In genomic region chr2:192218347-192218746, GRCh38 we compare ENCODE assay signal across 40 cellular contexts. TPM values are rescaled to one million over a fixed set of nuclear protein-coding genes. Genes with fewer than 3 reads are reported as not detected.
"Had no signal": no experiment of that assay in that cellular context is flagged by ENCODE, and none has a peak within 500 bp of the region (broad histone marks: within the 10 kb centered on the region; RNA-seq: fewer than 3 reads in every experiment).

No MANE protein-coding gene starts in this region.

- H3K4me3 Mint-ChIP-seq: activated CD4-positive, alpha-beta memory T cell treated with anti-CD3 and anti-CD28 coated beads for 36 hours; activated CD4-positive, alpha-beta T cell treated with anti-CD3 and anti-CD28 coated beads for 36 hours; activated CD4-positive, alpha-beta T cell treated with anti-CD3 and anti-CD28 coated beads, Interleukin-2, amount 10 ng/mL, durations not matched to agents 24 days and 14 days; activated CD8-positive, alpha-beta memory T cell treated with anti-CD3 and anti-CD28 coated beads, Interleukin-2, amount 10 ng/mL, durations not matched to agents 7 days and 5 days; activated CD8-positive, alpha-beta T cell treated with anti-CD3 and anti-CD28 coated beads, Interleukin-2, amount 10 ng/mL, durations not matched to agents 7 days and 5 days; activated naive CD4-positive, alpha-beta T cell treated with anti-CD3 and anti-CD28 coated beads for 36 hours; activated naive CD4-positive, alpha-beta T cell treated with anti-CD3 and anti-CD28 coated beads, Interleukin-2, amount 50 U/mL, for 24 hours; activated naive CD8-positive, alpha-beta T cell treated with anti-CD3 and anti-CD28 coated beads for 36 hours; activated naive CD8-positive, alpha-beta T cell treated with anti-CD3 and anti-CD28 coated beads, Interleukin-2, amount 50 U/mL, for 24 hours; activated T-helper 1 cell treated with anti-CD3 and anti-CD28 coated beads, Interleukin-12 subunit alpha, Interleukin-12 subunit beta, Interleukin-2, Interleukin-4 antibody, amounts not matched to agents 30 ng/mL and 10 ng/mL and 1 ng/mL, durations not matched to agents 14 hours and 24 hours and 36 hours; brain; T-helper 17 cell; T-helper 2 cell treated with Interferon-gamma antibody and Interleukin-4, amounts not matched to agents 5 μg/mL and 100 μg/mL, for 36 hours had no signal

- H3K27ac ChIP-seq: adrenal gland, ascending aorta, breast epithelium, cardiac muscle cell, epithelial cell of prostate, esophagus squamous epithelium, gastroesophageal sphincter, heart right ventricle, hepatocyte, WERI-Rb-1 had no signal

- H3K36me3 Mint-ChIP-seq: activated CD4-positive, alpha-beta memory T cell treated with anti-CD3 and anti-CD28 coated beads for 36 hours; activated CD8-positive, alpha-beta memory T cell treated with anti-CD3 and anti-CD28 coated beads, Interleukin-2, amount 10 ng/mL, durations not matched to agents 7 days and 5 days; activated naive CD4-positive, alpha-beta T cell treated with anti-CD3 and anti-CD28 coated beads, Interleukin-2, amount 50 U/mL, for 24 hours; activated naive CD8-positive, alpha-beta T cell treated with anti-CD3 and anti-CD28 coated beads for 36 hours; brain had no signal

- H2AFZ ChIP-seq: hepatocyte had no signal

- H3K36me3 ChIP-seq: adrenal gland, ascending aorta, breast epithelium, cardiac muscle cell, esophagus squamous epithelium, gastroesophageal sphincter, heart right ventricle, WERI-Rb-1 had no signal

- H3K79me2 ChIP-seq: hepatocyte had no signal

- H3K4me2 ChIP-seq: hepatocyte had no signal

- H3K4me3 ChIP-seq: adrenal gland, ascending aorta, breast epithelium, cardiac muscle cell, esophagus squamous epithelium, gastroesophageal sphincter, heart right ventricle, hepatocyte had no signal

- H3K4me1 ChIP-seq: adrenal gland, ascending aorta, breast epithelium, esophagus squamous epithelium, gastroesophageal sphincter, heart right ventricle had no signal

- H3K9me3 Mint-ChIP-seq: activated CD4-positive, alpha-beta memory T cell treated with anti-CD3 and anti-CD28 coated beads for 36 hours; activated CD4-positive, alpha-beta T cell treated with anti-CD3 and anti-CD28 coated beads, Interleukin-2, amount 10 ng/mL, durations not matched to agents 24 days and 14 days; activated naive CD4-positive, alpha-beta T cell treated with anti-CD3 and anti-CD28 coated beads for 36 hours; activated naive CD4-positive, alpha-beta T cell treated with anti-CD3 and anti-CD28 coated beads, Interleukin-2, amount 50 U/mL, for 24 hours; activated naive CD8-positive, alpha-beta T cell treated with anti-CD3 and anti-CD28 coated beads for 36 hours; activated naive CD8-positive, alpha-beta T cell treated with anti-CD3 and anti-CD28 coated beads, Interleukin-2, amount 50 U/mL, for 24 hours; activated T-helper 1 cell treated with anti-CD3 and anti-CD28 coated beads, Interleukin-12 subunit alpha, Interleukin-12 subunit beta, Interleukin-2, Interleukin-4 antibody, amounts not matched to agents 30 ng/mL and 10 ng/mL and 1 ng/mL, durations not matched to agents 14 hours and 24 hours and 36 hours; activated T-helper 2 cell treated with anti-CD3 and anti-CD28 coated beads, Interferon-gamma antibody, Interleukin-2, Interleukin-4, amounts not matched to agents 10 μg/mL and 5 μg/mL and 100 μg/mL, durations not matched to agents 14 hours and 24 hours and 36 hours; brain; T-helper 2 cell treated with Interferon-gamma antibody and Interleukin-4, amounts not matched to agents 5 μg/mL and 100 μg/mL, for 36 hours had no signal

- DNase-seq: activated CD4-positive, alpha-beta memory T cell treated with anti-CD3 and anti-CD28 coated beads for 36 hours; activated CD4-positive, alpha-beta T cell treated with anti-CD3 and anti-CD28 coated beads for 36 hours; activated CD4-positive, alpha-beta T cell treated with anti-CD3 and anti-CD28 coated beads, Interleukin-2, amount 10 ng/mL, durations not matched to agents 24 days and 14 days; activated CD4-positive, CD25-positive, alpha-beta regulatory T cell; activated CD4-positive, CD25-positive, alpha-beta regulatory T cell treated with anti-CD3 and anti-CD28 coated beads, Interleukin-2, amount 50 U/mL, for 72 hours; activated CD8-positive, alpha-beta memory T cell treated with anti-CD3 and anti-CD28 coated beads, Interleukin-2, amount 10 ng/mL, durations not matched to agents 7 days and 5 days; activated CD8-positive, alpha-beta memory T cell treated with anti-CD3 and anti-CD28 coated beads, Interleukin-2, amount 50 U/mL, for 4 hours; activated CD8-positive, alpha-beta T cell treated with anti-CD3 and anti-CD28 coated beads, Interleukin-2, amount 10 ng/mL, durations not matched to agents 7 days and 5 days; activated effector memory CD4-positive, alpha-beta T cell treated with anti-CD3 and anti-CD28 coated beads, Interleukin-2, amount 50 U/mL, for 16 hours; activated naive CD4-positive, alpha-beta T cell treated with anti-CD3 and anti-CD28 coated beads for 36 hours; activated naive CD8-positive, alpha-beta T cell treated with anti-CD3 and anti-CD28 coated beads for 36 hours; activated naive CD8-positive, alpha-beta T cell treated with anti-CD3 and anti-CD28 coated beads, Interleukin-2, amount 50 U/mL, for 24 hours; activated T-cell treated with anti-CD3 and anti-CD28 coated beads, Interleukin-2, amount 50 U/mL, for 1 hour; activated T-cell treated with anti-CD3 and anti-CD28 coated beads, Interleukin-2, amount 50 U/mL, for 48 hours; adrenal gland; amygdala; central memory CD4-positive, alpha-beta T cell; cortex of kidney; dermis blood vessel endothelial cell; effector CD8-positive, alpha-beta T cell; esophagus squamous epithelium; foreskin melanocyte; heart right ventricle; T-helper 17 cell; T1000; WERI-Rb-1 had no signal

- H3K27ac Mint-ChIP-seq: activated CD4-positive, alpha-beta memory T cell treated with anti-CD3 and anti-CD28 coated beads for 36 hours; activated CD4-positive, alpha-beta T cell treated with anti-CD3 and anti-CD28 coated beads for 36 hours; activated CD4-positive, alpha-beta T cell treated with anti-CD3 and anti-CD28 coated beads, Interleukin-2, amount 10 ng/mL, durations not matched to agents 24 days and 14 days; activated CD8-positive, alpha-beta memory T cell treated with anti-CD3 and anti-CD28 coated beads, Interleukin-2, amount 10 ng/mL, durations not matched to agents 7 days and 5 days; activated CD8-positive, alpha-beta T cell treated with anti-CD3 and anti-CD28 coated beads, Interleukin-2, amount 10 ng/mL, durations not matched to agents 7 days and 5 days; activated naive CD4-positive, alpha-beta T cell treated with anti-CD3 and anti-CD28 coated beads for 36 hours; activated naive CD4-positive, alpha-beta T cell treated with anti-CD3 and anti-CD28 coated beads, Interleukin-2, amount 50 U/mL, for 24 hours; activated naive CD8-positive, alpha-beta T cell treated with anti-CD3 and anti-CD28 coated beads for 36 hours; activated naive CD8-positive, alpha-beta T cell treated with anti-CD3 and anti-CD28 coated beads, Interleukin-2, amount 50 U/mL, for 24 hours; activated T-helper 1 cell treated with anti-CD3 and anti-CD28 coated beads, Interleukin-12 subunit alpha, Interleukin-12 subunit beta, Interleukin-2, Interleukin-4 antibody, amounts not matched to agents 30 ng/mL and 10 ng/mL and 1 ng/mL, durations not matched to agents 14 hours and 24 hours and 36 hours; activated T-helper 2 cell treated with anti-CD3 and anti-CD28 coated beads, Interferon-gamma antibody, Interleukin-2, Interleukin-4, amounts not matched to agents 10 μg/mL and 5 μg/mL and 100 μg/mL, durations not matched to agents 14 hours and 24 hours and 36 hours; brain; T-helper 17 cell; T-helper 2 cell treated with Interferon-gamma antibody and Interleukin-4, amounts not matched to agents 5 μg/mL and 100 μg/mL, for 36 hours had no signal

- H3K4me1 Mint-ChIP-seq: activated CD4-positive, alpha-beta T cell treated with anti-CD3 and anti-CD28 coated beads for 36 hours; activated CD4-positive, alpha-beta T cell treated with anti-CD3 and anti-CD28 coated beads, Interleukin-2, amount 10 ng/mL, durations not matched to agents 24 days and 14 days; activated CD8-positive, alpha-beta memory T cell treated with anti-CD3 and anti-CD28 coated beads, Interleukin-2, amount 10 ng/mL, durations not matched to agents 7 days and 5 days; activated naive CD4-positive, alpha-beta T cell treated with anti-CD3 and anti-CD28 coated beads, Interleukin-2, amount 50 U/mL, for 24 hours; activated naive CD8-positive, alpha-beta T cell treated with anti-CD3 and anti-CD28 coated beads for 36 hours; activated naive CD8-positive, alpha-beta T cell treated with anti-CD3 and anti-CD28 coated beads, Interleukin-2, amount 50 U/mL, for 24 hours; T-helper 17 cell had no signal

- ATAC-seq: activated CD4-positive, alpha-beta T cell treated with anti-CD3 and anti-CD28 coated beads for 36 hours; activated CD8-positive, alpha-beta memory T cell treated with anti-CD3 and anti-CD28 coated beads, Interleukin-2, amount 10 ng/mL, durations not matched to agents 7 days and 5 days; activated CD8-positive, alpha-beta T cell treated with anti-CD3 and anti-CD28 coated beads, Interleukin-2, amount 10 ng/mL, durations not matched to agents 7 days and 5 days; activated naive CD8-positive, alpha-beta T cell treated with anti-CD3 and anti-CD28 coated beads, Interleukin-2, amount 50 U/mL, for 24 hours; gastroesophageal sphincter; heart right ventricle; T-helper 17 cell had no signal

- H3K27me3 Mint-ChIP-seq: activated CD4-positive, alpha-beta T cell treated with anti-CD3 and anti-CD28 coated beads, Interleukin-2, amount 10 ng/mL, durations not matched to agents 24 days and 14 days; activated CD8-positive, alpha-beta memory T cell treated with anti-CD3 and anti-CD28 coated beads, Interleukin-2, amount 10 ng/mL, durations not matched to agents 7 days and 5 days; brain had no signal

- H3K27me3 ChIP-seq: adrenal gland, ascending aorta, breast epithelium, cardiac muscle cell, esophagus squamous epithelium, gastroesophageal sphincter, heart right ventricle, hepatocyte had no signal

RNA-seq across cellular contexts. Expression of gene TMEFF2, which starts 23.6 kb away (rescaled TPM):
- total RNA-seq: activated CD4-positive, alpha-beta memory T cell treated with anti-CD3 and anti-CD28 coated beads for 36 hours; activated CD4-positive, alpha-beta T cell treated with anti-CD3 and anti-CD28 coated beads for 36 hours; activated CD4-positive, alpha-beta T cell treated with anti-CD3 and anti-CD28 coated beads, Interleukin-2, amount 10 ng/mL, durations not matched to agents 24 days and 14 days; activated CD8-positive, alpha-beta memory T cell treated with anti-CD3 and anti-CD28 coated beads for 36 hours; activated CD8-positive, alpha-beta memory T cell treated with anti-CD3 and anti-CD28 coated beads, Interleukin-2, amount 10 ng/mL, durations not matched to agents 7 days and 5 days; activated CD8-positive, alpha-beta T cell treated with anti-CD3 and anti-CD28 coated beads, Interleukin-2, amount 10 ng/mL, durations not matched to agents 7 days and 5 days; activated naive CD4-positive, alpha-beta T cell treated with anti-CD3 and anti-CD28 coated beads for 36 hours; activated naive CD8-positive, alpha-beta T cell treated with anti-CD3 and anti-CD28 coated beads for 36 hours; activated T-helper 1 cell treated with anti-CD3 and anti-CD28 coated beads, Interleukin-12 subunit alpha, Interleukin-12 subunit beta, Interleukin-2, Interleukin-4 antibody, amounts not matched to agents 30 ng/mL and 10 ng/mL and 1 ng/mL, durations not matched to agents 14 hours and 24 hours and 36 hours; activated T-helper 2 cell treated with anti-CD3 and anti-CD28 coated beads, Interferon-gamma antibody, Interleukin-2, Interleukin-4, amounts not matched to agents 10 μg/mL and 5 μg/mL and 100 μg/mL, durations not matched to agents 14 hours and 24 hours and 36 hours; ascending aorta; dermis blood vessel endothelial cell; fibroblast of villous mesenchyme; glomerular endothelial cell; T-helper 17 cell had no signal
